Comparison of ENCODE assay signal across 12 cellular contexts in the genomic region with DNA sequence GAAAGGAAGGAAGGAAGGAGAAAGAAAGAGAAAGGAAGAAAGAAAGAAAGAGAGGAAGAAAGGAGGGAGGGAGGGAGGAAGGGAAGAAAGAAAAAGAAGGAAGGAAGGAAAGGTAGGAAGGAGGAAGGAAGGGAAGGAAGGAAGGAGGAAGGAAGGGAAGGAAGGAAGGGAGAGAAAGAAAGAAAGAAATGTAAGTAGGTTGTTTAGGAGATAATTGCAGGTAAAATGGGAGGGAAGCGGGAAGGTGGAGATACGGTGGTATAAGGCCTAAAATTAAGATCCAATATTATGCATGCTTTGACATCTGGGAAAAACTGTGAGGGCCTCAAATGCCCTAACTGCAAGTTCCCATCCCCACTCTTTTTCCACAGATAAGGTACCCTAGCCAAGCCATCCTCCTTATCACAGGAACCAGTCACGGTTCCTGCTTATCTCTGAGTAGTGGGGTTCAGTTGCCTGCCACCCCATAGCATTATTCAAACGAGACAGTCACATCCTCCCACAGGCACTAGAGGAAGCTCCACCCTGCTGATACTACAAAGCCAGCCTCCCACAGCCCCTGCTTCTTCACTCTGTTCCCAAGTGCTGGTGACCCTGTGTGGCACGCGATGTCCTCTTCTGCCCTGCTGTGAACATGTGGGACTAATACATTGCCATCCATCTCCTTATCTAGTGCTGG. TPM values are rescaled to one million over a fixed set of nuclear protein-coding genes. Genes with fewer than 3 reads are reported as not detected.
DNase-seq lines count a peak whose midpoint lies in the region; ATAC-seq, FAIRE-seq and TF ChIP-seq lines count a peak whose summit lies in the region.
"Had no signal": no experiment of that assay in that cellular context is flagged by ENCODE, and none has a peak within 500 bp of the region (broad histone marks: within the 10 kb centered on the region; RNA-seq: fewer than 3 reads in every experiment).

No MANE protein-coding gene starts in this region.

- no peak for TF ChIP-seq CTCF in body of pancreas (IDR thresholded peaks at IDR 0.05)

- intact Hi-C loops in left cardiac atrium (cut with DNase I) = loop anchor here in 1 of 2 donors (10.0 kb wide), 2 partner anchors 161 to 581 kb away; no protein-coding TSS in a partner anchor
- intact Hi-C loops in body of pancreas (cut with DNase I) = loop anchor here (5.0 to 10.0 kb wide), 2 partner anchors 128 to 591 kb away; no protein-coding TSS in a partner anchor

- DNase-seq in T-helper 2 cell = peak in 3 of 5 experiments; percentile 8 to 81 (median 9)
- DNase-seq in activated T-cell treated with anti-CD3 and anti-CD28 coated beads, Interleukin-2, amount 50 U/mL, for 1 hour = peak; percentile 51
- peak; percentile 67 for DNase-seq in left cardiac atrium
- no peak for DNase-seq in stimulated activated effector memory CD8-positive, alpha-beta T cell treated with anti-CD3 and anti-CD28 coated beads, Interleukin-12 subunit alpha, Interleukin-12 subunit beta, amount 100 ng/mL, for 72 hours (ENCODE audit: low spot score in 2 of 2)
- DNase-seq in ecto neural progenitor cell (ENCODE audit: low spot score) = no peak
- DNase-seq in mucosa of gallbladder (ENCODE audit: low spot score) = no peak
- DNase-seq in GM19239 (ENCODE audit: insufficient read length, low spot score) = no peak
- no peak for DNase-seq in body of pancreas
- DNase-seq: H9, PC-3 had no signal

- WGBS in body of pancreas, 2 donors = 58 to 63% methylated on average over 6 of the region's 6 CpGs

- no peaks in the 10 kb centered on the region for H3K27me3 ChIP-seq in body of pancreas

- no peak for FAIRE-seq in GM19239 (lab: Jason Lieb, UNC)
- FAIRE-seq: colon had no signal

- no peaks in the 10 kb centered on the region for H3K9me3 ChIP-seq in body of pancreas

- H3K9me3 Mint-ChIP-seq in stimulated activated effector memory CD8-positive, alpha-beta T cell treated with anti-CD3 and anti-CD28 coated beads, Interleukin-12 subunit alpha, Interleukin-12 subunit beta, amount 100 ng/mL, for 72 hours = no peaks in the 10 kb centered on the region
- H3K9me3 Mint-ChIP-seq: H9 had no signal

- no peaks in the 10 kb centered on the region for H3K36me3 ChIP-seq in body of pancreas (replicated peaks in 1 of 2; ENCODE audit: insufficient read depth in 1 of 2, low read depth in 2 of 2)

- H3K4me3 ChIP-seq in body of pancreas = no peak overlapping the region
- H3K4me3 ChIP-seq: smooth muscle cell had no signal

- no peak for TF ChIP-seq POLR2A in body of pancreas (IDR thresholded peaks at IDR 0.05)

- peak overlapping the region; percentile 6 for H3K27ac Mint-ChIP-seq in stimulated activated effector memory CD8-positive, alpha-beta T cell treated with anti-CD3 and anti-CD28 coated beads, Interleukin-12 subunit alpha, Interleukin-12 subunit beta, amount 100 ng/mL, for 72 hours
- H3K27ac Mint-ChIP-seq: H9 had no signal

- peaks cover 4% of the 10 kb centered on the region for H3K36me3 Mint-ChIP-seq in stimulated activated effector memory CD8-positive, alpha-beta T cell treated with anti-CD3 and anti-CD28 coated beads, Interleukin-12 subunit alpha, Interleukin-12 subunit beta, amount 100 ng/mL, for 72 hours

- peak in 1 of 2 donors; percentile 79 for ATAC-seq in left cardiac atrium
- ATAC-seq in stimulated activated effector memory CD8-positive, alpha-beta T cell treated with anti-CD3 and anti-CD28 coated beads, Interleukin-12 subunit alpha, Interleukin-12 subunit beta, amount 100 ng/mL, for 72 hours = peak; percentile 59
- ATAC-seq in body of pancreas = no peak
- ATAC-seq: PC-3 had no signal

- no peak overlapping the region for H3K4me3 Mint-ChIP-seq in stimulated activated effector memory CD8-positive, alpha-beta T cell treated with anti-CD3 and anti-CD28 coated beads, Interleukin-12 subunit alpha, Interleukin-12 subunit beta, amount 100 ng/mL, for 72 hours
- H3K4me3 Mint-ChIP-seq: H9 had no signal

- no peaks in the 10 kb centered on the region for H3K4me1 ChIP-seq in body of pancreas

- H3K4me1 Mint-ChIP-seq in stimulated activated effector memory CD8-positive, alpha-beta T cell treated with anti-CD3 and anti-CD28 coated beads, Interleukin-12 subunit alpha, Interleukin-12 subunit beta, amount 100 ng/mL, for 72 hours = peaks cover 58% of the 10 kb centered on the region

- no peak overlapping the region for H3K27ac ChIP-seq in body of pancreas

RNA-seq across cellular contexts. Expression of a gene that starts 28.7 kb away (rescaled TPM):
- total RNA-seq in left cardiac atrium = 10 to 100 TPM in 1 of 2 donors, 1 to 10 TPM in 1; 3.6 to 11.0 TPM
- total RNA-seq in mucosa of gallbladder = 0.92 TPM
- total RNA-seq in body of pancreas = not detected
- total RNA-seq: PC-3, smooth muscle cell had no signal

Comparison
In these comparisons a context has a peak if more than half of its experiments do, and no peak if none do; other contexts are left out.
1. DNase-seq: peak in T-helper 2 cell (3 of 5), activated T-cell treated with anti-CD3 and anti-CD28 coated beads, Interleukin-2, amount 50 U/mL, for 1 hour (single experiment) and left cardiac atrium (single experiment); none in stimulated activated effector memory CD8-positive, alpha-beta T cell treated with anti-CD3 and anti-CD28 coated beads, Interleukin-12 subunit alpha, Interleukin-12 subunit beta, amount 100 ng/mL, for 72 hours (0 of 2), ecto neural progenitor cell (single experiment), mucosa of gallbladder (single experiment), GM19239 (single experiment) and body of pancreas (0 of 4).